Comparison of ENCODE assay signal across 11 cellular contexts in the genomic region with DNA sequence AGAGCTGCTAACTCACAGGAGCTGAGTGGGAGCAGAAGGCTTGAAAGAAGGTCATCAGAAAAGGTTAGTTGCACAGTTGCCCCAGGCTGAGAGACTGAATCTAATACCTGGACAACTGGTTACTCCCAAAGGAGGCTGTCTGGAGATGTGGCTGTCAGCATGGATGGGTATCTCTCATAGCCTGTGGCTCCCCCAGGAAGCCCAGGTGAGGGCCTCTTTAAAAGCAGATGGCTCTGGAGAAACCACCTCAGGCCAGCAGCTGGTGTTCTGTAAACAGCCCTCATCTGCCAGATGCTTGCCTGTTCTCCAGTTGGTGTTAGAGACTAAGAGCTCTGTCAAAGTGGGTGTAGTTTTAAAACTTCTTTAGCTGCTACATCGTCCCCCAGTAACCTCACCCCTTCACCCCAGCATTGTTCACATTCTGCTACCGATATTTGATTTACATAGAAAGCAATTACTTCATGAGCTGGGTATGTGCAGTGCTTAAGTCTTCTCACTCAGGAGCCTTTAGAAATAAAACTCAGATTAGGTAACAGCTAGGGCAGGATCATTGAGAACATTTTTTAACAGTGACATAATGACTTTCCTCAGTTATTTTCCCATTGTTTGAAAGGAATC. TPM values are rescaled to one million over a fixed set of nuclear protein-coding genes. Genes with fewer than 3 reads are reported as not detected.
DNase-seq lines count a peak whose midpoint lies in the region; ATAC-seq and TF ChIP-seq lines count a peak whose summit lies in the region.
"Had no signal": no experiment of that assay in that cellular context is flagged by ENCODE, and none has a peak within 500 bp of the region (broad histone marks: within the 10 kb centered on the region; RNA-seq: fewer than 3 reads in every experiment).

No MANE protein-coding gene starts in this region.

- H3K4me3 ChIP-seq in heart left ventricle (no peak overlapping the region), right atrium auricular region (no peak overlapping the region), upper lobe of right lung (no peak overlapping the region)

- TF ChIP-seq CTCF in heart left ventricle (IDR thresholded peaks at IDR 0.05) (no peak), right atrium auricular region (IDR thresholded peaks at IDR 0.05) (no peak), glutamatergic neuron (IDR thresholded peaks at IDR 0.05; ENCODE audit: partially characterized antibody, unreplicated experiment) (no peak), upper lobe of right lung (IDR thresholded peaks at IDR 0.05) (no peak)

- intact Hi-C loops in heart left ventricle (cut with DNase I), result no loop called here
- intact Hi-C loops in upper lobe of right lung (cut with DNase I), result no loop called here

- 7 to 26% (median 18%) methylated on average over 2 of the region's 2 CpGs for WGBS in heart left ventricle, 4 donors

- ATAC-seq in heart left ventricle, result peak in 3 of 4 donors; percentile 10 to 22 (median 13)
- peak; percentile 89 for ATAC-seq in upper lobe of right lung
- no peak for ATAC-seq in GM18505 (IDR thresholded peaks at IDR 0.05; ENCODE audit: unreplicated experiment)

- DNase-seq in heart left ventricle (no peak), right atrium auricular region (ENCODE audit: low spot score) (no peak), NCI-H82 treated with DMSO at 0.1 percent for 48 hours (lab: John Stamatoyannopoulos, UW; ENCODE audit: unreplicated experiment) (peak; percentile 90), glutamatergic neuron (peak; percentile 19), upper lobe of right lung (no peak), superior temporal gyrus (ENCODE audit: extremely low spot score) (no peak), iPS-NIHi7 (ENCODE audit: extremely low spot score) (no peak)
- DNase-seq: stimulated activated naive CD4-positive, alpha-beta T cell treated with Interleukin-2 at 50 U/mL for 16 hours had no signal

- H3K27me3 ChIP-seq in heart left ventricle (no peaks in the 10 kb centered on the region), right atrium auricular region (no peaks in the 10 kb centered on the region), upper lobe of right lung (no peaks in the 10 kb centered on the region)

- no peaks in the 10 kb centered on the region for H3K9me3 ChIP-seq in heart left ventricle
- no peaks in the 10 kb centered on the region for H3K9me3 ChIP-seq in right atrium auricular region
- no peaks in the 10 kb centered on the region for H3K9me3 ChIP-seq in upper lobe of right lung

- peaks cover 2% of the 10 kb centered on the region for H3K27me3 Mint-ChIP-seq in glutamatergic neuron (ENCODE audit: unreplicated experiment)

- no peak overlapping the region for H3K4me3 Mint-ChIP-seq in glutamatergic neuron (ENCODE audit: unreplicated experiment)
- H3K4me3 Mint-ChIP-seq: neural crest cell had no signal

- H3K36me3 Mint-ChIP-seq in glutamatergic neuron (ENCODE audit: unreplicated experiment), result no peaks in the 10 kb centered on the region

- H3K4me1 ChIP-seq in heart left ventricle, result peaks cover 0 to 29% (median 4%) of the 10 kb centered on the region in 12 donors
- H3K4me1 ChIP-seq in right atrium auricular region, result peaks cover 0 to 12% of the 10 kb centered on the region in 2 donors
- no peaks in the 10 kb centered on the region for H3K4me1 ChIP-seq in upper lobe of right lung

- H3K27ac ChIP-seq in heart left ventricle (no peak overlapping the region), right atrium auricular region (peak overlapping the region in 1 of 2 donors; percentile 59), upper lobe of right lung (no peak overlapping the region)
- H3K27ac ChIP-seq: VCaP had no signal

- H3K27ac Mint-ChIP-seq in glutamatergic neuron (ENCODE audit: unreplicated experiment), result peak overlapping the region; percentile 69

- H3K36me3 ChIP-seq in heart left ventricle, result no peaks in the 10 kb centered on the region
- H3K36me3 ChIP-seq in right atrium auricular region, result no peaks in the 10 kb centered on the region
- no peaks in the 10 kb centered on the region for H3K36me3 ChIP-seq in upper lobe of right lung

- peaks cover 35% of the 10 kb centered on the region for H3K4me1 Mint-ChIP-seq in glutamatergic neuron (ENCODE audit: low read depth, unreplicated experiment)

- TF ChIP-seq POLR2A in heart left ventricle (IDR thresholded peaks at IDR 0.05) (no peak), GM18505 (IDR thresholded peaks at IDR 0.05; ENCODE audit: borderline replicate concordance, extremely low read depth, insufficient read depth, insufficient read length) (no peak)

- peaks cover 11% of the 10 kb centered on the region for H3K9me3 Mint-ChIP-seq in glutamatergic neuron (ENCODE audit: unreplicated experiment)
- H3K9me3 Mint-ChIP-seq: neural crest cell had no signal

RNA-seq across cellular contexts. Expression of a gene that starts 25.8 kb away (rescaled TPM):
- total RNA-seq in heart left ventricle (1 to 10 TPM; 1.3 to 7.2 (median 3.1) TPM), right atrium auricular region (10 to 100 TPM in 1 of 2 donors, 1 to 10 TPM in 1; 3.5 to 21.2 TPM), glutamatergic neuron (ENCODE audit: unreplicated experiment) (39.9 TPM), upper lobe of right lung (5.2 TPM)
- polyA plus RNA-seq in heart left ventricle, result 1 to 10 TPM in 1 of 2 donors, under 1 TPM in 1; 0.57 to 1.7 TPM

Comparison
In these comparisons a context has a peak if more than half of its experiments do, and no peak if none do; other contexts are left out.
1. DNase-seq: peak in NCI-H82 treated with DMSO at 0.1 percent for 48 hours (single experiment) and glutamatergic neuron (single experiment); none in heart left ventricle (0 of 5), right atrium auricular region (single experiment), upper lobe of right lung (single experiment), superior temporal gyrus (single experiment) and iPS-NIHi7 (single experiment).